In genomic region chr10:80473096-80473657, GRCh38 we compare ENCODE assay signal across 10 cellular contexts. TPM values are rescaled to one million over a fixed set of nuclear protein-coding genes. Genes with fewer than 3 reads are reported as not detected.
DNase-seq lines count a peak whose midpoint lies in the region; ATAC-seq, FAIRE-seq and TF ChIP-seq lines count a peak whose summit lies in the region.
"Had no signal": no experiment of that assay in that cellular context is flagged by ENCODE, and none has a peak within 500 bp of the region (broad histone marks: within the 10 kb centered on the region; RNA-seq: fewer than 3 reads in every experiment).

No MANE protein-coding gene starts in this region.

- no peak for TF ChIP-seq POLR2A in A549 (IDR thresholded peaks at IDR 0.05; ENCODE audit: low read length)

- ATAC-seq in A549 = no peak
- peak; percentile 10 for ATAC-seq in activated naive CD8-positive, alpha-beta T cell treated with anti-CD3 and anti-CD28 coated beads, Interleukin-2, amount 50 U/mL, for 24 hours
- ATAC-seq in naive thymus-derived CD8-positive, alpha-beta T cell = peak in 1 of 2 donors; percentile 11
- ATAC-seq in GM21786 (IDR thresholded peaks at IDR 0.05; ENCODE audit: unreplicated experiment) = no peak

- POLR2A ChIA-PET in A549 (lab: Yijun Ruan, JAX) = no interaction called here
- POLR2A ChIA-PET in naive thymus-derived CD8-positive, alpha-beta T cell (lab: Charles Lee) = interaction anchor here (0.7 to 37.5 kb wide), 6 partner anchors 14 to 76 kb away, joined by 3 to 914 read pairs (median 194); partner anchors contain the start of gene TSPAN14

- peak overlapping the region; percentile 41 for H3K4me3 Mint-ChIP-seq in activated naive CD8-positive, alpha-beta T cell treated with anti-CD3 and anti-CD28 coated beads, Interleukin-2, amount 50 U/mL, for 24 hours
- H3K4me3 Mint-ChIP-seq in naive thymus-derived CD8-positive, alpha-beta T cell = peak overlapping the region in 9 of 10 donors; percentile 72 to 99 (median 86)

- H3K27me3 Mint-ChIP-seq in activated naive CD8-positive, alpha-beta T cell treated with anti-CD3 and anti-CD28 coated beads, Interleukin-2, amount 50 U/mL, for 24 hours = no peaks in the 10 kb centered on the region
- H3K27me3 Mint-ChIP-seq in naive thymus-derived CD8-positive, alpha-beta T cell = no peaks in the 10 kb centered on the region

- peaks cover 93% of the 10 kb centered on the region for H3K4me1 Mint-ChIP-seq in activated naive CD8-positive, alpha-beta T cell treated with anti-CD3 and anti-CD28 coated beads, Interleukin-2, amount 50 U/mL, for 24 hours
- peaks cover 48 to 96% (median 89%) of the 10 kb centered on the region in 4 donors for H3K4me1 Mint-ChIP-seq in naive thymus-derived CD8-positive, alpha-beta T cell

- H3K36me3 Mint-ChIP-seq in activated naive CD8-positive, alpha-beta T cell treated with anti-CD3 and anti-CD28 coated beads, Interleukin-2, amount 50 U/mL, for 24 hours (ENCODE audit: low read depth) = peaks cover 42% of the 10 kb centered on the region
- H3K36me3 Mint-ChIP-seq in naive thymus-derived CD8-positive, alpha-beta T cell = peaks cover 15 to 56% (median 23%) of the 10 kb centered on the region in 3 donors

- no peak for TF ChIP-seq CTCF in A549 (IDR thresholded peaks at IDR 0.05)
- no peak for TF ChIP-seq CTCF in D721Med (IDR thresholded peaks at IDR 0.05; ENCODE audit: insufficient read depth, missing control alignments)

- DNase-seq in A549 (ENCODE audit: low read depth in 1 of 2, low spot score in 1 of 2) (no peak), GM19239 (ENCODE audit: insufficient read length, low spot score) (no peak), SW 1271 (lab: John Stamatoyannopoulos, UW) (no peak), NCI-H2029 (lab: John Stamatoyannopoulos, UW) (no peak), D721Med (ENCODE audit: insufficient read length, low spot score) (no peak)
- DNase-seq in activated naive CD8-positive, alpha-beta T cell treated with anti-CD3 and anti-CD28 coated beads, Interleukin-2, amount 50 U/mL, for 24 hours = no peak
- no peak for DNase-seq in naive thymus-derived CD8-positive, alpha-beta T cell
- DNase-seq: DMS153, NCI-H345 had no signal

- CTCF ChIA-PET in A549 (lab: Yijun Ruan, JAX) = interaction anchor here (0.8 to 38.6 kb wide), 7 partner anchors 9 to 33 kb away, joined by 3 to 928 read pairs (median 4); no protein-coding TSS in a partner anchor

- H3K4me2 ChIP-seq in A549 = peak overlapping the region; percentile 59

- peak overlapping the region; percentile 95 for H3K27ac Mint-ChIP-seq in activated naive CD8-positive, alpha-beta T cell treated with anti-CD3 and anti-CD28 coated beads, Interleukin-2, amount 50 U/mL, for 24 hours
- H3K27ac Mint-ChIP-seq in naive thymus-derived CD8-positive, alpha-beta T cell = peak overlapping the region; percentile 84 to 99 (median 94)

- no peak for TF ChIP-seq RAD21 in A549 (conservative IDR thresholded peaks at IDR 0.05 in 1 of 2, IDR thresholded peaks at IDR 0.05 in 1 of 2)

- TF ChIP-seq EP300 in A549 (IDR thresholded peaks at IDR 0.05) = no peak

- H3K9me3 ChIP-seq in A549 = 0 out of 3 replicates have a peak, but pooled peaks cover 3% of the 10 kb centered on the region

- FAIRE-seq in A549 (lab: Jason Lieb, UNC) = no peak
- FAIRE-seq in GM19239 (lab: Jason Lieb, UNC) = peak; percentile 64
- FAIRE-seq in D721Med (lab: Jason Lieb, UNC) = no peak

- WGBS in A549 (ENCODE audit: missing lambda C conversion rate) = 72% methylated on average over 3 of the region's 3 CpGs

- H3K9me3 Mint-ChIP-seq in activated naive CD8-positive, alpha-beta T cell treated with anti-CD3 and anti-CD28 coated beads, Interleukin-2, amount 50 U/mL, for 24 hours = peaks cover 3% of the 10 kb centered on the region
- H3K9me3 Mint-ChIP-seq in naive thymus-derived CD8-positive, alpha-beta T cell = peaks cover 0 to 5% (median 3%) of the 10 kb centered on the region in 9 donors

- peak overlapping the region; percentile 68 to 86 for H3K27ac ChIP-seq in A549

- peaks cover 93% of the 10 kb centered on the region for H3K4me1 ChIP-seq in A549

- H3K4me3 ChIP-seq in A549 = no peak overlapping the region

TF ChIP-seq in A549, 52 proteins besides CTCF, POLR2A, EP300 and RAD21:
- TF ChIP-seq CHD4 (IDR thresholded peaks at IDR 0.05; ENCODE audit: borderline replicate concordance) = no peak
- TF ChIP-seq JUN (IDR thresholded peaks at IDR 0.05) = 0 out of 5 replicates have a peak, but pooled peaks of 1 of the 2 experiments have one; percentile 11
TF ChIP-seq in A549: peak in this region for 1.

RNA-seq across cellular contexts. Expression of gene TSPAN14, which starts 19.1 kb away (rescaled TPM):
- polyA plus RNA-seq in A549 (2011; rRNA removed) (87.0 and 97.1 TPM in 2 replicates), A549 (2017; fragmentation: RNase III; extraction: RNeasy Plus Mini Kit Qiagen cat#74134 plus additional on column Dnase treatment) (101 to 124 TPM (median 121 TPM) in 3 replicates)
- polyA plus RNA-seq in A549 (2012; cell fraction: cytosol; rRNA removed) = 119 and 152 TPM in 2 replicates
- polyA plus RNA-seq in A549 (2012; cell fraction: nucleus; rRNA removed) = 147 and 164 TPM in 2 replicates
- 68.4 and 91.9 TPM in 2 replicates for polyA minus RNA-seq in A549 (2011; rRNA and poly(A)+ RNA removed)
- 100 to 1,000 TPM; 163 to 165 TPM for total RNA-seq in naive thymus-derived CD8-positive, alpha-beta T cell
- polyA plus RNA-seq in naive thymus-derived CD8-positive, alpha-beta T cell = 100 to 1,000 TPM; 152 to 293 (median 155) TPM
